Comparison of ENCODE assay signal across 8 cellular contexts in the genomic region with DNA sequence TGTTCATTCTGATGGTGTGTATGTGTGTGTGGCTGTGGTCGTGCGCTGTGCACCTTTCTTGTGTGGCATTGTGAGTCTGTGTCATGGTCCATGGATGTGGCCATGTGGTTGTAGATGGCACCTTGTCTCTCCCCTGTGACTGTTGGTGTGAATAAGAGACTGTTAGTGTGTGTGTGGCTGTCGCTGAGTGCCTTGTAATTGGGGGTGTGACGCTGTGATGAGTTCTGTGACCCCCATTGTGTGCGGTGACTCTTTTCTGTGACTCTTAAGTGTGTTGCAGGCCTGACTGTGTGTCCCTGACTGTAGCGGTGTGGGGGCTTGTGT. TPM values are rescaled to one million over a fixed set of nuclear protein-coding genes. Genes with fewer than 3 reads are reported as not detected.
DNase-seq lines count a peak whose midpoint lies in the region; ATAC-seq and TF ChIP-seq lines count a peak whose summit lies in the region.

No MANE protein-coding gene starts in this region.

- intact Hi-C loops in dorsolateral prefrontal cortex (cut with DNase I), result no loop called here

- H3K4me3 ChIP-seq in AG09309 (ENCODE audit: control insufficient read depth, low read depth, low read length) (peak overlapping the region; percentile 94), MG63 (peak overlapping the region; percentile 64), dorsolateral prefrontal cortex (peak overlapping the region; percentile 35 to 80 (median 68))

- H3K4me1 Mint-ChIP-seq in nephron, result peaks cover 12% of the 10 kb centered on the region

- H3K27ac ChIP-seq in dorsolateral prefrontal cortex, result peak overlapping the region in 28 of 59 donors; percentile 9 to 85 (median 64)

- H3K4me3 Mint-ChIP-seq in nephron, result peak overlapping the region; percentile 86 to 93 (median 92)

- peak overlapping the region in 2 of 3 experiments; percentile 1 to 12 for H3K27ac Mint-ChIP-seq in nephron

- no peaks in the 10 kb centered on the region for H3K9me3 Mint-ChIP-seq in nephron

- H3K27me3 Mint-ChIP-seq in nephron (ENCODE audit: low read depth), result peaks cover 31% of the 10 kb centered on the region

- H3K27me3 ChIP-seq in MG63 (no peaks in the 10 kb centered on the region), dorsolateral prefrontal cortex (no peaks in the 10 kb centered on the region)

- DNase-seq in AG09309 (ENCODE audit: low read depth) (no peak), MG63 (no peak), dorsolateral prefrontal cortex (no peak), NOMO-1 treated with DMSO at 0.1 percent for 48 hours (lab: John Stamatoyannopoulos, UW; ENCODE audit: unreplicated experiment) (no peak), OCI-M1 (lab: John Stamatoyannopoulos, UW) (no peak)

- TF ChIP-seq CTCF in AG09309 (IDR thresholded peaks at IDR 0.05; ENCODE audit: control insufficient read depth, insufficient read depth, low read depth, low read length, missing control alignments) (no peak), dorsolateral prefrontal cortex (IDR thresholded peaks at IDR 0.05 in 54 of 56, conservative IDR thresholded peaks at IDR 0.05 in 2 of 56; ENCODE audit: low read depth in 1 of 56, partially characterized antibody in 56 of 56) (no peak), nephron (IDR thresholded peaks at IDR 0.05; ENCODE audit: unreplicated experiment in 3 of 3) (no peak)

- no peaks in the 10 kb centered on the region for H3K36me3 Mint-ChIP-seq in nephron (ENCODE audit: low read depth)

- ATAC-seq in esophagus mucosa, result no peak
- ATAC-seq in GM21447 (IDR thresholded peaks at IDR 0.05; ENCODE audit: unreplicated experiment), result no peak

- peaks cover 12% of the 10 kb centered on the region for H3K36me3 ChIP-seq in MG63

- no peaks in the 10 kb centered on the region for H3K9me3 ChIP-seq in MG63

RNA-seq across cellular contexts. Expression of gene PLPPR2, which starts 0.8 kb away (rescaled TPM):
- total RNA-seq in MG63 (2014; rRNA removed; shearing (Covaris generic); ENCODE audit: low replicate concordance), result 3.9 and 12.3 TPM in 2 replicates
- total RNA-seq in dorsolateral prefrontal cortex, result 100 to 1,000 TPM in 2 of 120 experiments, 10 to 100 TPM in 118; 42.8 to 103 (median 77.0) TPM
- total RNA-seq in esophagus mucosa, result 7.3 TPM

RNA-seq across cellular contexts. Expression of gene CCDC159, which starts 9.7 kb away (rescaled TPM):
- total RNA-seq in MG63 (2014; rRNA removed; shearing (Covaris generic); ENCODE audit: low replicate concordance), result 5.4 and 9.0 TPM in 2 replicates
- total RNA-seq in dorsolateral prefrontal cortex, result 100 to 1,000 TPM in 3 of 120 experiments, 10 to 100 TPM in 117; 31.2 to 104 (median 61.7) TPM
- total RNA-seq in esophagus mucosa, result 7.4 TPM

RNA-seq across cellular contexts. Expression of gene TMEM205, which starts 10.0 kb away (rescaled TPM):
- total RNA-seq in MG63 (2014; rRNA removed; shearing (Covaris generic); ENCODE audit: low replicate concordance), result 139 and 195 TPM in 2 replicates
- total RNA-seq in dorsolateral prefrontal cortex (100 to 1,000 TPM in 46 of 120 experiments, 10 to 100 TPM in 74; 70.3 to 122 (median 96.4) TPM), esophagus mucosa (45.1 TPM)

RNA-seq across cellular contexts. Expression of gene RAB3D, which starts 16.6 kb away (rescaled TPM):
- total RNA-seq in MG63 (2014; rRNA removed; shearing (Covaris generic); ENCODE audit: low replicate concordance), result 2.3 and 3.1 TPM in 2 replicates
- total RNA-seq in dorsolateral prefrontal cortex (10 to 100 TPM; 16.1 to 39.7 (median 27.1) TPM), esophagus mucosa (141 TPM)

RNA-seq across cellular contexts. Expression of gene SWSAP1, which starts 18.4 kb away (rescaled TPM):
- 1.3 and 3.1 TPM in 2 replicates for total RNA-seq in MG63 (2014; rRNA removed; shearing (Covaris generic); ENCODE audit: low replicate concordance)
- total RNA-seq in dorsolateral prefrontal cortex, result 1 to 10 TPM in 67 of 120 experiments, under 1 TPM in 52, not detected in 1; 0.29 to 2.7 (median 1.1) TPM
- 2.5 TPM for total RNA-seq in esophagus mucosa
